Comparison of ENCODE assay signal across 22 cellular contexts in the genomic region with DNA sequence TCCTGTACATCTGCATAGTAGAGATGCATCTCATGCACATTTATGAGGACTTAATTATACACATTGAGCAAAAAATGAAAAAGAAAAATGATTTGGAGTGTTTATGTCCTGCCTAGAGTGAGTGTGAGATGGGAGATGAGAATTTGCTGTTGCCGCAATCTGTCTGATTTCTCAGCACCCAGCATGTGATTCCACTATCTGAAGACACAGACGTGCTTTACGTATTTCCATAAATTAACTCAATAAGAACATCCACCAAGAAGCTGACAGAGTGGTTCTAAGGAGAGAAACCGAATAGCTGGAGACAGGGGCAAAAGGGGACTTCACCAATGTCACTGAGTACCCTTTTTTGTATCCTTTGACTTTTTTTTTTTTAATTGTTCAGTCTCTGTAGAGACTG. TPM values are rescaled to one million over a fixed set of nuclear protein-coding genes. Genes with fewer than 3 reads are reported as not detected.
DNase-seq lines count a peak whose midpoint lies in the region; ATAC-seq and TF ChIP-seq lines count a peak whose summit lies in the region.
"Had no signal": no experiment of that assay in that cellular context is flagged by ENCODE, and none has a peak within 500 bp of the region (broad histone marks: within the 10 kb centered on the region; RNA-seq: fewer than 3 reads in every experiment).

No MANE protein-coding gene starts in this region.

- dilution Hi-C loops in IMR-90 (cut with HindIII; ENCODE audit: low sequenced_read_pairs, unreplicated experiment): no loop called here

- H3K9ac ChIP-seq in IMR-90 (ENCODE audit: low read depth, low read length): no peak overlapping the region
- no peak overlapping the region for H3K9ac ChIP-seq in endodermal cell (ENCODE audit: extremely low read depth, low read length, poor library complexity, severe bottlenecking)
- H3K9ac ChIP-seq: BLaER1 had no signal

- TF ChIP-seq POLR2A in IMR-90 (IDR thresholded peaks at IDR 0.05; ENCODE audit: low read depth, low read length) (no peak), ovary (IDR thresholded peaks at IDR 0.05) (no peak)

- no peaks in the 10 kb centered on the region for H3K27me3 ChIP-seq in IMR-90 (ENCODE audit: control insufficient read depth, insufficient read depth, low read length)
- no peaks in the 10 kb centered on the region for H3K27me3 ChIP-seq in ovary
- H3K27me3 ChIP-seq in endodermal cell (ENCODE audit: control insufficient read depth, insufficient read depth, low read length, poor library complexity, severe bottlenecking): no peaks in the 10 kb centered on the region
- H3K27me3 ChIP-seq: BLaER1 had no signal

- H3K27ac ChIP-seq in IMR-90 (ENCODE audit: insufficient read depth, low read length): no peak overlapping the region
- H3K27ac ChIP-seq in ovary: no peak overlapping the region
- no peak overlapping the region for H3K27ac ChIP-seq in endodermal cell (ENCODE audit: low read depth, low read length)
- H3K27ac ChIP-seq: 22Rv1, BLaER1, C4-2B had no signal

- no peak for ATAC-seq in IMR-90 (ENCODE audit: low read depth)
- ATAC-seq: GM12878, GM23338, HCT116 had no signal

- no peak overlapping the region for H4K8ac ChIP-seq in IMR-90 (ENCODE audit: low read depth in 2 of 2, low read length in 2 of 2)

- POLR2A ChIA-PET in IMR-90 (lab: Charles Lee; ENCODE audit: unreplicated experiment): no interaction called here

- no peak overlapping the region for H2AK5ac ChIP-seq in IMR-90 (ENCODE audit: low read depth, low read length)

- H4K5ac ChIP-seq in IMR-90 (ENCODE audit: low read depth, low read length): no peak overlapping the region

- no peak overlapping the region for H3K56ac ChIP-seq in IMR-90 (ENCODE audit: extremely low read depth, insufficient read depth, low read length)

- TF ChIP-seq RAD21 in IMR-90 (IDR thresholded peaks at IDR 0.05; ENCODE audit: low read length): no peak

- H3K23ac ChIP-seq in IMR-90 (ENCODE audit: low read depth, low read length): no peak overlapping the region

- H3K4me3 ChIP-seq in IMR-90 (ENCODE audit: insufficient read depth, low read depth, low read length): no peak overlapping the region
- H3K4me3 ChIP-seq in ovary: no peak overlapping the region
- H3K4me3 ChIP-seq in endodermal cell (ENCODE audit: low read length): no peak overlapping the region
- H3K4me3 ChIP-seq: BLaER1, GM12878, GM23338 had no signal

- WGBS in IMR-90 (ENCODE audit: extremely low coverage in 2 of 2, insufficient read length in 1 of 2), 2 experiments: no CpG with 5 or more reads among the region's 4 CpGs
- 89 to 92% (median 91%) methylated on average over 4 of the region's 4 CpGs for WGBS in ovary, 3 donors
- 98% methylated on average over 4 of the region's 4 CpGs; no CpG with 5 or more reads in 1 of the 2 experiments for WGBS in endodermal cell (ENCODE audit: insufficient coverage in 1 of 2, insufficient read length in 1 of 2), 2 experiments

- H2BK20ac ChIP-seq in IMR-90 (ENCODE audit: low read depth, low read length): no peak overlapping the region

- no peak overlapping the region for H2BK120ac ChIP-seq in IMR-90 (ENCODE audit: low read depth, low read length)

- no peak for DNase-seq in T-helper 1 cell
- DNase-seq in IMR-90: no peak
- DNase-seq in neural crest cell (ENCODE audit: low read depth, low spot score): no peak
- DNase-seq in ovary: no peak
- no peak for DNase-seq in endodermal cell
- DNase-seq in RKO (ENCODE audit: low spot score): no peak
- DNase-seq: CD4-positive, alpha-beta T cell; CD8-positive, alpha-beta memory T cell; DMS 273 treated with DMSO at 0.1 percent for 48 hours; DMS79; EL; GDM1; H9 had no signal

- H4K20me1 ChIP-seq in IMR-90 (ENCODE audit: insufficient read depth, low read length): no peaks in the 10 kb centered on the region; the same call in 1 of the 2 replicates
- H4K20me1 ChIP-seq: BLaER1 had no signal

- H3K36me3 Mint-ChIP-seq in T-helper 1 cell treated with Interleukin-12 subunit alpha and Interleukin-12 subunit beta and Interleukin-4 antibody, amounts not matched to agents 30 μg/mL and 1 μg/mL, for 36 hours (ENCODE audit: low read depth): peaks cover 36% of the 10 kb centered on the region
- H3K36me3 Mint-ChIP-seq in brain: peaks cover 45% of the 10 kb centered on the region
- peaks cover 9% of the 10 kb centered on the region for H3K36me3 Mint-ChIP-seq in neural crest cell (ENCODE audit: low read depth)
- H3K36me3 Mint-ChIP-seq in endodermal cell (ENCODE audit: low read depth): peaks cover 65% of the 10 kb centered on the region

- intact Hi-C loops in IMR-90 (cut with micrococcal nuclease) (no loop called here), ovary (cut with DNase I) (loop anchor here in 1 of 4 donors (5.0 kb wide), 1 partner anchor 265 kb away; no protein-coding TSS in a partner anchor)

- H2AFZ ChIP-seq in IMR-90 (replicated peaks; ENCODE audit: low read length, poor library complexity): no peak overlapping the region
- H2AFZ ChIP-seq: GM23338 had no signal

- H3K9me3 ChIP-seq in IMR-90 (ENCODE audit: control insufficient read depth, insufficient read depth, low read length): no peaks in the 10 kb centered on the region
- H3K9me3 ChIP-seq in ovary: no peaks in the 10 kb centered on the region
- no peaks in the 10 kb centered on the region for H3K9me3 ChIP-seq in endodermal cell (ENCODE audit: control insufficient read depth, low read length)
- H3K9me3 ChIP-seq: BLaER1 had no signal

- no peaks in the 10 kb centered on the region for H3K27me3 Mint-ChIP-seq in T-helper 1 cell treated with Interleukin-12 subunit alpha and Interleukin-12 subunit beta and Interleukin-4 antibody, amounts not matched to agents 30 μg/mL and 1 μg/mL, for 36 hours (ENCODE audit: low read depth)
- H3K27me3 Mint-ChIP-seq in brain (no peaks in the 10 kb centered on the region), neural crest cell (ENCODE audit: low read depth) (no peaks in the 10 kb centered on the region), endodermal cell (ENCODE audit: insufficient read depth) (no peaks in the 10 kb centered on the region)
- H3K27me3 Mint-ChIP-seq: B cell; CD4-positive, alpha-beta T cell; CD8-positive, alpha-beta memory T cell had no signal

- H3K27ac Mint-ChIP-seq in T-helper 1 cell treated with Interleukin-12 subunit alpha and Interleukin-12 subunit beta and Interleukin-4 antibody, amounts not matched to agents 30 μg/mL and 1 μg/mL, for 36 hours: peak overlapping the region; percentile 59
- H3K27ac Mint-ChIP-seq in brain (peak overlapping the region in 3 of 5 experiments; percentile 88 to 92 (median 89)), neural crest cell (ENCODE audit: unreplicated experiment) (peak overlapping the region; percentile 90), endodermal cell (no peak overlapping the region)
- H3K27ac Mint-ChIP-seq: B cell; CD4-positive, alpha-beta T cell; GM23338 had no signal

- no peak for TF ChIP-seq CTCF in IMR-90 (conservative IDR thresholded peaks at IDR 0.05; ENCODE audit: low read depth, low read length)
- TF ChIP-seq CTCF in brain (conservative IDR thresholded peaks at IDR 0.05): no peak
- no peak for TF ChIP-seq CTCF in neural crest cell (conservative IDR thresholded peaks at IDR 0.05)
- no peak for TF ChIP-seq CTCF in ovary (IDR thresholded peaks at IDR 0.05)
- no peak for TF ChIP-seq CTCF in endodermal cell (conservative IDR thresholded peaks at IDR 0.05)

- no peak overlapping the region for H3K18ac ChIP-seq in IMR-90 (ENCODE audit: low read depth, low read length)

- no peak overlapping the region for H3K14ac ChIP-seq in IMR-90 (replicated peaks; ENCODE audit: low read depth, low read length)

- no peak for TF ChIP-seq EP300 in ovary (IDR thresholded peaks at IDR 0.05)

- CTCF ChIA-PET in IMR-90 (lab: Yijun Ruan, JAX): interaction anchor here (0.6 to 1.5 kb wide), 2 partner anchors 36 to 134 kb away, joined by 3 read pairs; no protein-coding TSS in a partner anchor

- H2BK5ac ChIP-seq in IMR-90 (ENCODE audit: low read depth, low read length, poor library complexity, severe bottlenecking): no peak overlapping the region

- peak overlapping the region; percentile 54; the same call in 1 of the 2 replicates for H3K4ac ChIP-seq in IMR-90 (ENCODE audit: low read depth, low read length)

- peaks cover 0 to 12% of the 10 kb centered on the region in 2 experiments; a peak in 2 of 4 replicates for H3K79me1 ChIP-seq in IMR-90 (ENCODE audit: low read depth in 1 of 2, low read length in 2 of 2)

- H3K4me1 ChIP-seq in IMR-90 (ENCODE audit: control insufficient read depth, insufficient read depth, low read length) (peaks cover 3% of the 10 kb centered on the region), ovary (ENCODE audit: insufficient read depth) (peaks cover 6% of the 10 kb centered on the region), endodermal cell (ENCODE audit: control insufficient read depth, insufficient read depth, low read length) (no peaks in the 10 kb centered on the region)
- H3K4me1 ChIP-seq: BLaER1 had no signal

- BruUV-seq in IMR-90 (replicated peaks; lab: Mats Ljungman, UMichigan): no TSS peak

- peaks cover 14% of the 10 kb centered on the region for H3K9me1 ChIP-seq in IMR-90 (ENCODE audit: insufficient read depth, low read length)

- H4K91ac ChIP-seq in IMR-90 (ENCODE audit: insufficient read depth, low read depth, low read length): no peak overlapping the region

- H3K4me1 Mint-ChIP-seq in T-helper 1 cell treated with Interleukin-12 subunit alpha and Interleukin-12 subunit beta and Interleukin-4 antibody, amounts not matched to agents 30 μg/mL and 1 μg/mL, for 36 hours (ENCODE audit: low read depth): peaks cover 2% of the 10 kb centered on the region
- H3K4me1 Mint-ChIP-seq in brain (no peaks in the 10 kb centered on the region), neural crest cell (no peaks in the 10 kb centered on the region), endodermal cell (no peaks in the 10 kb centered on the region)
- H3K4me1 Mint-ChIP-seq: B cell; CD8-positive, alpha-beta memory T cell; GM23338 had no signal

- H2BK15ac ChIP-seq in IMR-90 (ENCODE audit: low read depth, low read length): no peak overlapping the region

- H2AK9ac ChIP-seq in IMR-90 (replicated peaks; ENCODE audit: low read depth, low read length, poor library complexity): no peak overlapping the region

- no peaks in the 10 kb centered on the region for H3K9me3 Mint-ChIP-seq in T-helper 1 cell treated with Interleukin-12 subunit alpha and Interleukin-12 subunit beta and Interleukin-4 antibody, amounts not matched to agents 30 μg/mL and 1 μg/mL, for 36 hours
- no peaks in the 10 kb centered on the region for H3K9me3 Mint-ChIP-seq in brain
- no peaks in the 10 kb centered on the region for H3K9me3 Mint-ChIP-seq in neural crest cell
- H3K9me3 Mint-ChIP-seq in endodermal cell: no peaks in the 10 kb centered on the region
- H3K9me3 Mint-ChIP-seq: CD4-positive, alpha-beta T cell; CD8-positive, alpha-beta memory T cell; GM23338; H9 had no signal

- H3K4me3 Mint-ChIP-seq in T-helper 1 cell treated with Interleukin-12 subunit alpha and Interleukin-12 subunit beta and Interleukin-4 antibody, amounts not matched to agents 30 μg/mL and 1 μg/mL, for 36 hours: no peak overlapping the region
- peak overlapping the region in 2 of 5 experiments; percentile 34 to 38 for H3K4me3 Mint-ChIP-seq in brain
- H3K4me3 Mint-ChIP-seq in neural crest cell: no peak overlapping the region
- no peak overlapping the region for H3K4me3 Mint-ChIP-seq in endodermal cell
- H3K4me3 Mint-ChIP-seq: B cell; CD4-positive, alpha-beta T cell; CD8-positive, alpha-beta memory T cell; GM23338; H9 had no signal

- H3K4me2 ChIP-seq in IMR-90 (ENCODE audit: low read depth, low read length): no peak overlapping the region
- H3K4me2 ChIP-seq: BLaER1, GM23338 had no signal

- H3K36me3 ChIP-seq in IMR-90 (ENCODE audit: control insufficient read depth, insufficient read depth, low read length) (peaks cover 27% of the 10 kb centered on the region), ovary (no peaks in the 10 kb centered on the region), endodermal cell (ENCODE audit: control insufficient read depth, insufficient read depth, low read length) (peaks cover 47% of the 10 kb centered on the region)

- in situ Hi-C loops in IMR-90 (cut with MboI; ENCODE audit: low sequenced_read_pairs): loop anchor here (25.0 kb wide), 1 partner anchor 305 kb away; a partner anchor contains a TSS

RNA-seq across cellular contexts. Expression of a gene that starts 15.2 kb away (rescaled TPM):
- total RNA-seq in IMR-90 (2012; rRNA removed) (22.5 and 27.4 TPM in 2 replicates), neural crest cell (16.9 and 17.9 TPM in 2 replicates), ovary (10 to 100 TPM in 5 of 7 donors, 1 to 10 TPM in 2; 6.4 to 14.9 (median 13.4) TPM), endodermal cell (10 to 100 TPM; 21.4 to 32.2 TPM)
- polyA plus RNA-seq in IMR-90 (2012; rRNA removed) (17.1 and 19.0 TPM in 2 replicates), brain (ENCODE audit: insufficient read depth, low read depth, low replicate concordance) (19.0 TPM), ovary (10 to 100 TPM; 10.3 to 19.4 TPM)
- 15.3 and 24.8 TPM in 2 replicates for polyA plus RNA-seq in IMR-90 (2012; cell fraction: cytosol; rRNA removed)
- 12.0 and 14.1 TPM in 2 replicates for polyA plus RNA-seq in IMR-90 (2012; cell fraction: nucleus; rRNA removed; ENCODE audit: low replicate concordance)
- polyA plus RNA-seq in endodermal cell (2013, experiment 1 of 2): 13.0 TPM
- 12.2 TPM for polyA plus RNA-seq in endodermal cell (2013, experiment 2 of 2)

RNA-seq across cellular contexts. Expression of a gene that starts 39.3 kb away (rescaled TPM):
- 39.4 and 41.0 TPM in 2 replicates for total RNA-seq in IMR-90 (2012; rRNA removed)
- polyA plus RNA-seq in IMR-90 (2012; rRNA removed): 77.6 and 81.0 TPM in 2 replicates
- polyA plus RNA-seq in IMR-90 (2012; cell fraction: cytosol; rRNA removed): 47.2 and 64.3 TPM in 2 replicates
- polyA plus RNA-seq in IMR-90 (2012; cell fraction: nucleus; rRNA removed; ENCODE audit: low replicate concordance): 135 and 171 TPM in 2 replicates
- 66.8 TPM for polyA plus RNA-seq in brain (ENCODE audit: insufficient read depth, low read depth, low replicate concordance)
- total RNA-seq in neural crest cell: 94.0 and 96.2 TPM in 2 replicates
- total RNA-seq in ovary: 10 to 100 TPM; 32.9 to 41.5 (median 40.7) TPM
- 10 to 100 TPM; 30.5 to 51.8 TPM for polyA plus RNA-seq in ovary
- 100 to 1,000 TPM in 1 of 2 donors, 10 to 100 TPM in 1; 84.2 to 103 TPM for total RNA-seq in endodermal cell
- polyA plus RNA-seq in endodermal cell (2013, experiment 1 of 2): 74.2 TPM
- polyA plus RNA-seq in endodermal cell (2013, experiment 2 of 2): 68.6 TPM

RNA-seq across cellular contexts. Expression of a gene that starts 39.9 kb away (rescaled TPM):
- total RNA-seq in IMR-90 (2012; rRNA removed) (25.0 and 36.4 TPM in 2 replicates), neural crest cell (not detected in 2 replicates), ovary (10 to 100 TPM in 6 of 7 donors, 1 to 10 TPM in 1; 9.1 to 38.4 (median 17.5) TPM), endodermal cell (1 to 10 TPM; 2.4 to 6.8 TPM)
- polyA plus RNA-seq in IMR-90 (2012; rRNA removed) (41.9 and 60.5 TPM in 2 replicates), brain (ENCODE audit: insufficient read depth, low read depth, low replicate concordance) (5.3 TPM), ovary (10 to 100 TPM; 24.9 to 40.2 TPM)
- 26.1 and 52.9 TPM in 2 replicates for polyA plus RNA-seq in IMR-90 (2012; cell fraction: cytosol; rRNA removed)
- 12.7 and 15.9 TPM in 2 replicates for polyA plus RNA-seq in IMR-90 (2012; cell fraction: nucleus; rRNA removed; ENCODE audit: low replicate concordance)
- 5.9 TPM for polyA plus RNA-seq in endodermal cell (2013, experiment 1 of 2)
- 5.2 TPM for polyA plus RNA-seq in endodermal cell (2013, experiment 2 of 2)
